Comparison of ENCODE assay signal across 17 cellular contexts in the genomic region with DNA sequence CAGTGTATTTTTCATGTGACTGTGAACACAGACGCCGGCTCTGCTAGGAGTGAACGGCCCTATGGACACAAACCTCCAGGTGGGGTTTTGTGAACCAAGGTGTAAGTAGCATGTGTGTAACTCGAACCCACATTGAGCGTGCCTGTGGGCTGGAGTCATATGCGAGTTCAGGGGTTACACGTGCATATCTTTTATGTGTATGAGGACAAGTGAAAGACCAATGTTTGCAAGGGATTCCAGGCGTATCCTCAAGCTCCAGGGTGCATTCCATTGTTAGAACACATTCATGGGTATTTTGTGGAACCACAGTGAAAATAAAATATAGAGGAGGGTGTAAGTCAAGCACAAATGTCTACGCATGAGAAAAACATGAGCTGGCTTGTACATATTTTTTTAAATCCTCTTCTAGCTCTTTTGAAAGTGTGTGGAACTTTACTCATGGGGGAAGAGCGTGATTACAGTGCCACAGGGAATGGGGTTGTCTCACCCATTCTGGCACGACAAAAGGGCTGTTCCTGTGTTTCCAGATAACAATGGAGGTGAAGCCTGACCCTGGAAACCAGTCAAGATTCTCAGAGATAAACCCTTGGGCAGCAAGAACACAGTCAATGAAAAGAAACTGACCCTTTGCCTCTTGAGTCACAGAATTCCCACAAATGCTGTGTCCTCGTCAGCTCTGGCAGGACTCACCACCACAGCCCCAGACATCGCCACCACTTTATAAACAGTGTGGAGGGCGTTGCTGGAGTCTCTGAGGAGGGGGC. TPM values are rescaled to one million over a fixed set of nuclear protein-coding genes. Genes with fewer than 3 reads are reported as not detected.
DNase-seq lines count a peak whose midpoint lies in the region; ATAC-seq and TF ChIP-seq lines count a peak whose summit lies in the region.
"Had no signal": no experiment of that assay in that cellular context is flagged by ENCODE, and none has a peak within 500 bp of the region (broad histone marks: within the 10 kb centered on the region; RNA-seq: fewer than 3 reads in every experiment).

No MANE protein-coding gene starts in this region.

- 0 out of 2 replicates have a peak overlapping the region, but pooled peaks have one; percentile 19 for H3K27ac ChIP-seq in SK-N-MC

- no peaks in the 10 kb centered on the region for H3K36me3 ChIP-seq in SK-N-MC (ENCODE audit: insufficient read depth, low read length)

- TF ChIP-seq CTCF in fibroblast of the aortic adventitia (IDR thresholded peaks at IDR 0.05; ENCODE audit: insufficient read depth, low read length): no peak

- no peak for ATAC-seq in left ventricle myocardium superior
- ATAC-seq: GM12878 had no signal

- DNase-seq in H4 (ENCODE audit: low spot score) (peak; percentile 22), SK-N-MC (ENCODE audit: low read depth, low spot score) (no peak), fibroblast of the aortic adventitia (ENCODE audit: low read depth) (peak; percentile 60), pulmonary artery endothelial cell (ENCODE audit: low read depth, low spot score) (peak; percentile 89), cerebellar nuclear complex (lab: John Stamatoyannopoulos, UW) (no peak), left ventricle myocardium superior (no peak), posterior cingulate gyrus (no peak)
- no peak for DNase-seq in activated T-helper 1 cell treated with anti-CD3 and anti-CD28 coated beads, Interleukin-12 subunit alpha, Interleukin-12 subunit beta, Interleukin-2, Interleukin-4 antibody, amounts not matched to agents 30 ng/mL and 10 ng/mL and 1 ng/mL, durations not matched to agents 14 hours and 24 hours and 36 hours (ENCODE audit: low spot score)
- DNase-seq: activated CD4-positive, alpha-beta T cell treated with anti-CD3 and anti-CD28 coated beads, Interleukin-2, amount 50 U/mL, for 1 hour; activated naive CD4-positive, alpha-beta T cell treated with anti-CD3 and anti-CD28 coated beads, Interleukin-2, amount 50 U/mL, for 16 hours; AML-193; islet precursor cell; NCI-H510A treated with DMSO at 0.1 percent for 48 hours; nucleus accumbens; stimulated activated CD4-positive, alpha-beta T cell treated with anti-CD3 and anti-CD28 coated beads, Interleukin-2, amount 100 ng/mL, for 48 hours had no signal

- no peaks in the 10 kb centered on the region for H3K4me1 Mint-ChIP-seq in activated T-helper 1 cell treated with anti-CD3 and anti-CD28 coated beads, Interleukin-12 subunit alpha, Interleukin-12 subunit beta, Interleukin-2, Interleukin-4 antibody, amounts not matched to agents 30 ng/mL and 10 ng/mL and 1 ng/mL, durations not matched to agents 14 hours and 24 hours and 36 hours (ENCODE audit: low read depth)
- H3K4me1 Mint-ChIP-seq: mesothelial cell of epicardium had no signal

- H3K4me3 ChIP-seq in SK-N-MC: no peak overlapping the region
- H3K4me3 ChIP-seq in fibroblast of the aortic adventitia (ENCODE audit: low read depth, low read length): no peak overlapping the region
- H3K4me3 ChIP-seq: GM12878 had no signal

- peaks cover 14% of the 10 kb centered on the region for H3K27me3 Mint-ChIP-seq in activated T-helper 1 cell treated with anti-CD3 and anti-CD28 coated beads, Interleukin-12 subunit alpha, Interleukin-12 subunit beta, Interleukin-2, Interleukin-4 antibody, amounts not matched to agents 30 ng/mL and 10 ng/mL and 1 ng/mL, durations not matched to agents 14 hours and 24 hours and 36 hours (ENCODE audit: insufficient read depth)

- H3K9me3 ChIP-seq in SK-N-MC (ENCODE audit: low read depth, low read length): no peaks in the 10 kb centered on the region

- no peak overlapping the region for H3K4me3 Mint-ChIP-seq in activated T-helper 1 cell treated with anti-CD3 and anti-CD28 coated beads, Interleukin-12 subunit alpha, Interleukin-12 subunit beta, Interleukin-2, Interleukin-4 antibody, amounts not matched to agents 30 ng/mL and 10 ng/mL and 1 ng/mL, durations not matched to agents 14 hours and 24 hours and 36 hours
- H3K4me3 Mint-ChIP-seq: mesothelial cell of epicardium had no signal

- no peak overlapping the region for H3K27ac Mint-ChIP-seq in activated T-helper 1 cell treated with anti-CD3 and anti-CD28 coated beads, Interleukin-12 subunit alpha, Interleukin-12 subunit beta, Interleukin-2, Interleukin-4 antibody, amounts not matched to agents 30 ng/mL and 10 ng/mL and 1 ng/mL, durations not matched to agents 14 hours and 24 hours and 36 hours
- H3K27ac Mint-ChIP-seq: mesothelial cell of epicardium had no signal

- H3K9ac ChIP-seq in SK-N-MC (ENCODE audit: insufficient read length): no peak overlapping the region

- H3K36me3 Mint-ChIP-seq in activated T-helper 1 cell treated with anti-CD3 and anti-CD28 coated beads, Interleukin-12 subunit alpha, Interleukin-12 subunit beta, Interleukin-2, Interleukin-4 antibody, amounts not matched to agents 30 ng/mL and 10 ng/mL and 1 ng/mL, durations not matched to agents 14 hours and 24 hours and 36 hours (ENCODE audit: low read depth): no peaks in the 10 kb centered on the region
- H3K36me3 Mint-ChIP-seq: mesothelial cell of epicardium had no signal

- intact Hi-C loops in activated T-helper 1 cell treated with anti-CD3 and anti-CD28 coated beads, Interleukin-12 subunit alpha, Interleukin-12 subunit beta, Interleukin-2, Interleukin-4 antibody, amounts not matched to agents 30 ng/mL and 10 ng/mL and 1 ng/mL, durations not matched to agents 14 hours and 24 hours and 36 hours (cut with micrococcal nuclease): no loop called here
- intact Hi-C loops in left ventricle myocardium superior (cut with micrococcal nuclease) (no loop called here), posterior cingulate gyrus (cut with DNase I) (no loop called here)

- no peaks in the 10 kb centered on the region for H3K9me3 Mint-ChIP-seq in activated T-helper 1 cell treated with anti-CD3 and anti-CD28 coated beads, Interleukin-12 subunit alpha, Interleukin-12 subunit beta, Interleukin-2, Interleukin-4 antibody, amounts not matched to agents 30 ng/mL and 10 ng/mL and 1 ng/mL, durations not matched to agents 14 hours and 24 hours and 36 hours
- H3K9me3 Mint-ChIP-seq: mesothelial cell of epicardium had no signal

RNA-seq across cellular contexts. Expression of gene GOT1, which starts 37.0 kb away (rescaled TPM):
- total RNA-seq in H4 (2014; rRNA removed; shearing (Covaris generic)): 50.7 and 58.8 TPM in 2 replicates
- total RNA-seq in fibroblast of the aortic adventitia (ENCODE audit: low replicate concordance) (14.7 and 33.7 TPM in 2 replicates), pulmonary artery endothelial cell (29.6 and 37.7 TPM in 2 replicates), left ventricle myocardium superior (587 TPM)
- total RNA-seq in activated T-helper 1 cell treated with anti-CD3 and anti-CD28 coated beads, Interleukin-12 subunit alpha, Interleukin-12 subunit beta, Interleukin-2, Interleukin-4 antibody, amounts not matched to agents 30 ng/mL and 10 ng/mL and 1 ng/mL, durations not matched to agents 14 hours and 24 hours and 36 hours: 35.9 and 36.1 TPM in 2 replicates

Comparison
In these comparisons a context has a peak if more than half of its experiments do, and no peak if none do; other contexts are left out.
1. DNase-seq: peak in H4 (single experiment), fibroblast of the aortic adventitia (single experiment) and pulmonary artery endothelial cell (single experiment); none in SK-N-MC (single experiment), cerebellar nuclear complex (0 of 2), activated T-helper 1 cell treated with anti-CD3 and anti-CD28 coated beads, Interleukin-12 subunit alpha, Interleukin-12 subunit beta, Interleukin-2, Interleukin-4 antibody, amounts not matched to agents 30 ng/mL and 10 ng/mL and 1 ng/mL, durations not matched to agents 14 hours and 24 hours and 36 hours (single experiment), left ventricle myocardium superior (single experiment) and posterior cingulate gyrus (0 of 10).